8 cellular contexts compared by ENCODE assay signal in genomic region chr4:83548151-83548905, GRCh38. TPM values are rescaled to one million over a fixed set of nuclear protein-coding genes. Genes with fewer than 3 reads are reported as not detected.
DNase-seq lines count a peak whose midpoint lies in the region; ATAC-seq and TF ChIP-seq lines count a peak whose summit lies in the region.

No MANE protein-coding gene starts in this region.

- H3K4me1 Mint-ChIP-seq in glutamatergic neuron (ENCODE audit: low read depth, unreplicated experiment), result peaks cover 8% of the 10 kb centered on the region

- ATAC-seq in GM18520 (IDR thresholded peaks at IDR 0.05; ENCODE audit: unreplicated experiment) (peak; percentile 91), HG03045 (IDR thresholded peaks at IDR 0.05; ENCODE audit: unreplicated experiment) (peak; percentile 97)

- H3K9me3 ChIP-seq in prostate gland, result no peaks in the 10 kb centered on the region

- 52% methylated on average over 7 of the region's 7 CpGs for WGBS in prostate gland

- H3K27me3 ChIP-seq in prostate gland (replicated peaks; ENCODE audit: insufficient read depth), result no peaks in the 10 kb centered on the region

- no peak for TF ChIP-seq POLR2A in prostate gland (IDR thresholded peaks at IDR 0.05)

- H3K4me3 Mint-ChIP-seq in glutamatergic neuron (ENCODE audit: unreplicated experiment), result no peak overlapping the region

- TF ChIP-seq CTCF in prostate gland (IDR thresholded peaks at IDR 0.05) (no peak), glutamatergic neuron (IDR thresholded peaks at IDR 0.05; ENCODE audit: partially characterized antibody, unreplicated experiment) (no peak)

- peak; percentile 46 for DNase-seq in 8988T
- DNase-seq in NCI-H2196 (lab: John Stamatoyannopoulos, UW; ENCODE audit: unreplicated experiment), result peak; percentile 46
- DNase-seq in activated CD4-positive, alpha-beta T cell treated with anti-CD3 and anti-CD28 coated beads, Interleukin-2, amount 50 U/mL, for 48 hours, result peak; percentile 68 to 80
- peak; percentile 97 for DNase-seq in epithelial cell of prostate (ENCODE audit: low read depth, low spot score)
- peak; percentile 73 for DNase-seq in prostate gland (ENCODE audit: low spot score)
- no peak for DNase-seq in glutamatergic neuron

- no peaks in the 10 kb centered on the region for H3K36me3 Mint-ChIP-seq in glutamatergic neuron (ENCODE audit: unreplicated experiment)

- no peak overlapping the region for H3K4me3 ChIP-seq in prostate gland

- H3K36me3 ChIP-seq in prostate gland, result no peaks in the 10 kb centered on the region

- H3K9me3 Mint-ChIP-seq in glutamatergic neuron (ENCODE audit: unreplicated experiment), result no peaks in the 10 kb centered on the region

- H3K4me1 ChIP-seq in prostate gland (replicated peaks), result no peaks in the 10 kb centered on the region

- peak overlapping the region; percentile 52 for H3K27ac ChIP-seq in epithelial cell of prostate
- H3K27ac ChIP-seq in prostate gland, result no peak overlapping the region

- intact Hi-C loops in prostate gland (cut with DNase I), result no loop called here

- no peak overlapping the region for H3K27ac Mint-ChIP-seq in glutamatergic neuron (ENCODE audit: unreplicated experiment)

- no peaks in the 10 kb centered on the region for H3K27me3 Mint-ChIP-seq in glutamatergic neuron (ENCODE audit: unreplicated experiment)

RNA-seq across cellular contexts. Expression of gene GPAT3, which starts 12.4 kb away (rescaled TPM):
- total RNA-seq in prostate gland (1 to 10 TPM; 1.2 to 3.7 TPM), glutamatergic neuron (ENCODE audit: unreplicated experiment) (not detected)
